Comparison of ENCODE assay signal across 27 cellular contexts in genomic region chr6:119891206-119891605, GRCh38.
"Had no signal": no experiment of that assay in that cellular context is flagged by ENCODE, and none has a peak within 500 bp of the region (broad histone marks: within the 10 kb centered on the region; RNA-seq: fewer than 3 reads in every experiment).

No MANE protein-coding gene starts in this region.

- H3K4me3 Mint-ChIP-seq: naive thymus-derived CD4-positive, alpha-beta T cell; natural killer cell; nephron; neural progenitor cell; stimulated activated effector memory CD8-positive, alpha-beta T cell treated with anti-CD3 and anti-CD28 coated beads, Interleukin-12 subunit alpha, Interleukin-12 subunit beta, amount 100 ng/mL, for 72 hours; stimulated activated naive B cell treated with anti-CD40 and anti-IgM and Interleukin-4, amounts not matched to agents 10 μg/mL and 1 μg/mL and 100 μg/mL, for 72 hours; stimulated activated naive CD8-positive, alpha-beta T cell treated with anti-CD3 and anti-CD28 coated beads, Interleukin-15, Interleukin-2, amounts not matched to agents 100 ng/mL and 50 ng/mL, for 24 hours had no signal

- H3K36me3 Mint-ChIP-seq: naive thymus-derived CD4-positive, alpha-beta T cell; natural killer cell; neural progenitor cell; stimulated activated effector memory CD8-positive, alpha-beta T cell treated with anti-CD3 and anti-CD28 coated beads, Interleukin-12 subunit alpha, Interleukin-12 subunit beta, amount 100 ng/mL, for 72 hours had no signal

- H3K79me2 ChIP-seq: parathyroid adenoma had no signal

- FAIRE-seq: small intestine had no signal

- ATAC-seq: naive thymus-derived CD4-positive, alpha-beta T cell; natural killer cell; psoas muscle; right cardiac atrium; right lobe of liver had no signal

- H2AFZ ChIP-seq: neural progenitor cell, parathyroid adenoma had no signal

- H3K36me3 ChIP-seq: neural progenitor cell, ovary, right lobe of liver, sigmoid colon, stomach, tibial artery, transverse colon, upper lobe of left lung, uterus had no signal

- H3K27me3 Mint-ChIP-seq: progenitor cell of endocrine pancreas; stimulated activated naive B cell treated with anti-CD40 and anti-IgM and Interleukin-4, amounts not matched to agents 10 μg/mL and 1 μg/mL and 100 μg/mL, for 72 hours; stimulated activated naive CD8-positive, alpha-beta T cell treated with anti-CD3 and anti-CD28 coated beads, Interleukin-15, Interleukin-2, amounts not matched to agents 100 ng/mL and 50 ng/mL, for 24 hours had no signal

- H3K27me3 ChIP-seq: neural progenitor cell, ovary, right lobe of liver, sigmoid colon, stomach, tibial artery, transverse colon, upper lobe of left lung, uterus had no signal

- H3K9me3 ChIP-seq: ovary, psoas muscle, right lobe of liver, sigmoid colon, stomach, tibial artery, transverse colon, upper lobe of left lung, uterus had no signal

- H3K4me1 ChIP-seq: neural progenitor cell, parathyroid adenoma, psoas muscle, right lobe of liver, stomach, tibial artery, transverse colon, upper lobe of left lung, uterus had no signal

- H3K9me3 Mint-ChIP-seq: naive thymus-derived CD4-positive, alpha-beta T cell; natural killer cell; nephron; neural progenitor cell; stimulated activated effector memory CD8-positive, alpha-beta T cell treated with anti-CD3 and anti-CD28 coated beads, Interleukin-12 subunit alpha, Interleukin-12 subunit beta, amount 100 ng/mL, for 72 hours; stimulated activated naive CD8-positive, alpha-beta T cell treated with anti-CD3 and anti-CD28 coated beads, Interleukin-15, Interleukin-2, amounts not matched to agents 100 ng/mL and 50 ng/mL, for 24 hours had no signal

- H3K9ac ChIP-seq: neural progenitor cell, parathyroid adenoma had no signal

- H3K4me2 ChIP-seq: neural progenitor cell had no signal

- DNase-seq: naive thymus-derived CD4-positive, alpha-beta T cell; natural killer cell; occipital lobe; ovary; posterior cingulate gyrus; psoas muscle; right cardiac atrium; right lobe of liver; sigmoid colon; small intestine; stimulated activated CD4-positive, alpha-beta T cell treated with anti-CD3 and anti-CD28 coated beads, Interleukin-15, amount 100 ng/mL, for 24 hours; stimulated activated CD4-positive, alpha-beta T cell treated with anti-CD3 and anti-CD28 coated beads, Interleukin-2, amount 100 ng/mL, for 24 hours; stimulated activated CD4-positive, alpha-beta T cell treated with anti-CD3 and anti-CD28 coated beads, Interleukin-2, amount 100 ng/mL, for 48 hours; stimulated activated CD4-positive, alpha-beta T cell treated with anti-CD3 and anti-CD28 coated beads, Interleukin-4, amount 100 ng/mL, for 24 hours; stimulated activated naive B cell treated with anti-CD40 and anti-IgM and Interleukin-4, amounts not matched to agents 10 μg/mL and 1 μg/mL and 100 μg/mL, for 72 hours; stimulated activated naive CD4-positive, alpha-beta T cell treated with Interleukin-2 at 50 U/mL for 16 hours; stomach; tibial artery; transverse colon; upper lobe of left lung; uterus had no signal

- H3K27ac ChIP-seq: neural progenitor cell, ovary, parathyroid adenoma, psoas muscle, right lobe of liver, sigmoid colon, stomach, tibial artery, transverse colon, upper lobe of left lung, uterus had no signal

- H3K4me1 Mint-ChIP-seq: naive thymus-derived CD4-positive, alpha-beta T cell; natural killer cell; nephron; neural progenitor cell; stimulated activated effector memory CD8-positive, alpha-beta T cell treated with anti-CD3 and anti-CD28 coated beads, Interleukin-12 subunit alpha, Interleukin-12 subunit beta, amount 100 ng/mL, for 72 hours had no signal

- H3K27ac Mint-ChIP-seq: naive thymus-derived CD4-positive, alpha-beta T cell; natural killer cell; nephron; neural progenitor cell; progenitor cell of endocrine pancreas; stimulated activated effector memory CD8-positive, alpha-beta T cell treated with anti-CD3 and anti-CD28 coated beads, Interleukin-12 subunit alpha, Interleukin-12 subunit beta, amount 100 ng/mL, for 72 hours; stimulated activated naive CD8-positive, alpha-beta T cell treated with anti-CD3 and anti-CD28 coated beads, Interleukin-15, Interleukin-2, amounts not matched to agents 100 ng/mL and 50 ng/mL, for 24 hours had no signal

- H3K4me3 ChIP-seq: neural progenitor cell, ovary, psoas muscle, right lobe of liver, sigmoid colon, stomach, tibial artery, transverse colon, upper lobe of left lung, uterus had no signal
